ENCODE assay signal across 29 cellular contexts in the genomic region with DNA sequence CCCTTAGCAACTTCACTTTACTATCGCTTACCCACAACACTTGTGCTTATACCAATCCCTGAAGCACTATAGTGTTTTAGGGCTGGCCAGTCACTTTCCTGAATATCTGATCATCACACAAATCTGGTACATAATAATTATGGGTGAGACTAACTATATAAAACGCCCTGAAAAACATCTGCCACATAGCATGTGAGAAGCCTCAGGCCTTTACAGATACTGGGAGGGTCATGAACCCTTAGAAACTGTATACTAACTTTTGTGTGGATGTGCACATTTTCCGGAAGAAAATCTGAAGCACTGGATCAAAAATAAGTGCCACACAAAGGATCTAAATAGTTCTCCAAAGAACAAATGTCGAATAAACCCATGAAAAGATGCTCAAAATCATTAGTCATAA. TPM values are rescaled to one million over a fixed set of nuclear protein-coding genes. Genes with fewer than 3 reads are reported as not detected.
"Had no signal": no experiment of that assay in that cellular context is flagged by ENCODE, and none has a peak within 500 bp of the region (broad histone marks: within the 10 kb centered on the region; RNA-seq: fewer than 3 reads in every experiment).

No MANE protein-coding gene starts in this region.

- H3K36me3 ChIP-seq: adrenal gland, ascending aorta, breast epithelium, cardiac muscle cell had no signal

- H3K27me3 ChIP-seq: adrenal gland, ascending aorta, body of pancreas, breast epithelium, cardiac muscle cell had no signal

- DNase-seq: activated effector memory CD4-positive, alpha-beta T cell treated with anti-CD3 and anti-CD28 coated beads, Interleukin-2, amount 50 U/mL, for 16 hours; activated effector memory CD4-positive, alpha-beta T cell treated with Interleukin-2 at 50 U/mL for 16 hours; activated gamma-delta T cell; activated gamma-delta T cell treated with Interleukin-2 at 50 U/mL for 16 hours; activated naive CD4-positive, alpha-beta T cell; activated naive CD4-positive, alpha-beta T cell treated with anti-CD3 and anti-CD28 coated beads for 36 hours; activated naive CD4-positive, alpha-beta T cell treated with anti-CD3 and anti-CD28 coated beads, Interleukin-2, amount 10 ng/mL, durations not matched to agents 7 days and 5 days; activated naive CD4-positive, alpha-beta T cell treated with anti-CD3 and anti-CD28 coated beads, Interleukin-2, amount 50 U/mL, for 16 hours; activated naive CD4-positive, alpha-beta T cell treated with Interleukin-2 at 50 U/mL for 16 hours; activated naive CD8-positive, alpha-beta T cell treated with anti-CD3 and anti-CD28 coated beads for 36 hours; activated naive CD8-positive, alpha-beta T cell treated with anti-CD3 and anti-CD28 coated beads, Interleukin-2, amount 10 ng/mL, durations not matched to agents 7 days and 5 days; activated naive CD8-positive, alpha-beta T cell treated with anti-CD3 and anti-CD28 coated beads, Interleukin-2, amount 50 U/mL, for 24 hours; activated T-cell treated with anti-CD3 and anti-CD28 coated beads, Interleukin-2, amount 50 U/mL, for 1 hour; activated T-cell treated with anti-CD3 and anti-CD28 coated beads, Interleukin-2, amount 50 U/mL, for 24 hours; activated T-cell treated with anti-CD3 and anti-CD28 coated beads, Interleukin-2, amount 50 U/mL, for 4 hours; activated T-cell treated with anti-CD3 and anti-CD28 coated beads, Interleukin-2, amount 50 U/mL, for 48 hours; activated T-cell treated with anti-CD3 and anti-CD28 coated beads, Interleukin-2, amount 50 U/mL, for 72 hours; adrenal gland; amniotic stem cell; amygdala; anterior cingulate cortex; aorta; body of pancreas; caudate nucleus; central memory CD4-positive, alpha-beta T cell; cerebellar nuclear complex had no signal

- H3K27ac ChIP-seq: adrenal gland, ascending aorta, body of pancreas, breast epithelium, cardiac muscle cell had no signal

- H3K4me1 ChIP-seq: adrenal gland, ascending aorta, body of pancreas, breast epithelium had no signal

- H3K4me3 ChIP-seq: adrenal gland, ascending aorta, body of pancreas, breast epithelium, cardiac muscle cell had no signal

RNA-seq across cellular contexts. Expression of gene TRPM6, which starts 11.1 kb away (rescaled TPM):
- total RNA-seq: activated naive CD4-positive, alpha-beta T cell treated with anti-CD3 and anti-CD28 coated beads for 36 hours; activated naive CD8-positive, alpha-beta T cell treated with anti-CD3 and anti-CD28 coated beads for 36 hours; activated naive CD8-positive, alpha-beta T cell treated with anti-CD3 and anti-CD28 coated beads, Interleukin-2, amount 10 ng/mL, durations not matched to agents 7 days and 5 days had no signal
- polyA plus RNA-seq: cardiac muscle cell had no signal
